In genomic region chr6:150979826-150980225, GRCh38 we compare ENCODE assay signal across 26 cellular contexts.
DNase-seq lines count a peak whose midpoint lies in the region; ATAC-seq, FAIRE-seq and TF ChIP-seq lines count a peak whose summit lies in the region.
"Had no signal": no experiment of that assay in that cellular context is flagged by ENCODE, and none has a peak within 500 bp of the region (broad histone marks: within the 10 kb centered on the region; RNA-seq: fewer than 3 reads in every experiment).

No MANE protein-coding gene starts in this region.

- H3K79me2 ChIP-seq in GM23338 (replicated peaks; ENCODE audit: insufficient read depth), result no peaks in the 10 kb centered on the region; the same call in 1 of the 2 replicates

- H3K23ac ChIP-seq in mesenchymal stem cell (ENCODE audit: low read length in 2 of 2), result no peak overlapping the region

- no peak for TF ChIP-seq EP300 in stomach (IDR thresholded peaks at IDR 0.05)

- H4K8ac ChIP-seq in mesenchymal stem cell (ENCODE audit: low read length), result no peak overlapping the region

- H3K4ac ChIP-seq in mesenchymal stem cell (ENCODE audit: low read depth in 1 of 2, low read length in 2 of 2), result no peak overlapping the region

- H2AK5ac ChIP-seq in mesenchymal stem cell (ENCODE audit: low read length, severe bottlenecking), result peak overlapping the region; percentile 50

- H3K4me3 ChIP-seq in GM23338 (no peak overlapping the region), ascending aorta (no peak overlapping the region), mesenchymal stem cell (ENCODE audit: insufficient read depth in 1 of 2, low read depth in 1 of 2, low read length in 2 of 2) (no peak overlapping the region), stomach (no peak overlapping the region), kidney (ENCODE audit: low read length in 2 of 2) (no peak overlapping the region)
- H3K4me3 ChIP-seq: PC-9, SK-N-MC had no signal

- H3K4me3 Mint-ChIP-seq in GM23338, result no peak overlapping the region
- H3K4me3 Mint-ChIP-seq: B cell, CD14-positive monocyte had no signal

- peak overlapping the region; percentile 49; the same call in 1 of the 2 replicates for H3K27ac Mint-ChIP-seq in GM23338
- H3K27ac Mint-ChIP-seq: B cell, CD14-positive monocyte had no signal

- FAIRE-seq in kidney (lab: Jason Lieb, UNC), result no peak
- FAIRE-seq: D721Med, H1, HepG2 had no signal

- 100% methylated on average over 1 of the region's 2 CpGs for WGBS in mesenchymal stem cell
- WGBS in stomach, 5 donors, result 71 to 84% (median 76%) methylated on average over 2 of the region's 2 CpGs

- H3K36me3 ChIP-seq in GM23338 (ENCODE audit: insufficient read depth), result peaks cover 4% of the 10 kb centered on the region; the same call in 1 of the 2 replicates
- peaks cover 9 to 16% of the 10 kb centered on the region in 2 donors for H3K36me3 ChIP-seq in ascending aorta
- peaks cover 14 to 31% of the 10 kb centered on the region in 2 experiments for H3K36me3 ChIP-seq in mesenchymal stem cell (ENCODE audit: control insufficient read depth in 1 of 2, insufficient read depth in 2 of 2, low read depth in 1 of 2, low read length in 2 of 2)
- peaks cover 0 to 3% (median 0%) of the 10 kb centered on the region in 4 donors for H3K36me3 ChIP-seq in stomach
- no peaks in the 10 kb centered on the region for H3K36me3 ChIP-seq in kidney (ENCODE audit: control insufficient read depth in 1 of 2, insufficient read depth in 2 of 2, low read length in 2 of 2)

- no peak overlapping the region for H3K14ac ChIP-seq in mesenchymal stem cell (ENCODE audit: low read length in 2 of 2)

- H3K4me1 ChIP-seq in GM23338 (ENCODE audit: insufficient read depth), result 0 out of 2 replicates have a peak, but pooled peaks cover 6% of the 10 kb centered on the region
- H3K4me1 ChIP-seq in ascending aorta, result peaks cover 0 to 10% of the 10 kb centered on the region in 2 donors
- H3K4me1 ChIP-seq in mesenchymal stem cell (ENCODE audit: control insufficient read depth, insufficient read depth, low read depth, low read length), result peaks cover 3% of the 10 kb centered on the region
- no peaks in the 10 kb centered on the region for H3K4me1 ChIP-seq in stomach
- no peaks in the 10 kb centered on the region for H3K4me1 ChIP-seq in kidney (ENCODE audit: control insufficient read depth in 1 of 2, insufficient read depth in 1 of 2, low read depth in 1 of 2, low read length in 2 of 2)

- H3K27me3 Mint-ChIP-seq in GM23338 (ENCODE audit: insufficient read depth, low read depth, poor library complexity), result peaks cover 5% of the 10 kb centered on the region
- H3K27me3 Mint-ChIP-seq: B cell had no signal

- H3F3A ChIP-seq in GM23338 (replicated peaks; ENCODE audit: low read depth), result no peaks in the 10 kb centered on the region

- H2BK12ac ChIP-seq in mesenchymal stem cell (ENCODE audit: low read length in 2 of 2), result no peak overlapping the region

- ATAC-seq in GM23338 (no peak), left ventricle myocardium superior (no peak)
- ATAC-seq: HepG2 had no signal

- H3K79me1 ChIP-seq in mesenchymal stem cell (replicated peaks; ENCODE audit: low read length, poor library complexity, severe bottlenecking), result peaks cover 14% of the 10 kb centered on the region

- no peak overlapping the region for H2BK5ac ChIP-seq in mesenchymal stem cell (ENCODE audit: low read depth, low read length, poor library complexity, severe bottlenecking)

- peak overlapping the region; percentile 61; the same call in 1 of the 2 replicates for H3K27ac ChIP-seq in GM23338 (ENCODE audit: low read depth)
- peak overlapping the region; percentile 48 to 60 for H3K27ac ChIP-seq in ascending aorta
- no peak overlapping the region for H3K27ac ChIP-seq in mesenchymal stem cell (ENCODE audit: low read length, poor library complexity, severe bottlenecking)
- peak overlapping the region in 3 of 5 donors; percentile 24 to 75 (median 36) for H3K27ac ChIP-seq in stomach
- no peak overlapping the region for H3K27ac ChIP-seq in kidney (ENCODE audit: low read depth in 2 of 2, low read length in 2 of 2)
- H3K27ac ChIP-seq: PC-9, SK-N-MC had no signal

- H3K4me1 Mint-ChIP-seq in GM23338, result peaks cover 7% of the 10 kb centered on the region; the same call in 2 of the 3 replicates
- H3K4me1 Mint-ChIP-seq: CD14-positive monocyte had no signal

- peaks cover 33% of the 10 kb centered on the region for H3K36me3 Mint-ChIP-seq in GM23338 (ENCODE audit: low read depth)
- H3K36me3 Mint-ChIP-seq: CD14-positive monocyte had no signal

- no peak overlapping the region for H2BK15ac ChIP-seq in mesenchymal stem cell (ENCODE audit: low read depth, poor library complexity, severe bottlenecking)

- DNase-seq in GM23338 (ENCODE audit: low spot score) (no peak), ascending aorta (ENCODE audit: low spot score in 2 of 2) (no peak), mesenchymal stem cell (peak; percentile 38), stomach (no peak), kidney (no peak), T1000 (lab: John Stamatoyannopoulos, UW) (no peak), left ventricle myocardium superior (no peak)
- DNase-seq: DMS53, EL, GF-D8, KBM-7, NCI-H1105, NCI-H146, NCI-H2029, NCI-H226, NCI-H510A treated with DMSO at 0.1 percent for 48 hours, NCI-H748 treated with DMSO at 0.1 percent for 48 hours, PC-9, RPMI8226, SHP77 had no signal

- no peak overlapping the region for H3K18ac ChIP-seq in mesenchymal stem cell (ENCODE audit: low read depth in 1 of 2, low read length in 2 of 2)

- H3K4me2 ChIP-seq in GM23338 (no peak overlapping the region), mesenchymal stem cell (ENCODE audit: low read length, poor library complexity, severe bottlenecking) (no peak overlapping the region)
- H3K4me2 ChIP-seq: PC-9 had no signal

- H2AFZ ChIP-seq in GM23338 (no peak overlapping the region), mesenchymal stem cell (ENCODE audit: low read depth, low read length) (no peak overlapping the region)
- H2AFZ ChIP-seq: PC-9 had no signal

- intact Hi-C loops in ascending aorta (cut with DNase I), result no loop called here
- intact Hi-C loops in stomach (cut with DNase I; ENCODE audit: low total_unique reads), result no loop called here
- intact Hi-C loops in kidney (cut with DNase I), result no loop called here
- intact Hi-C loops in left ventricle myocardium superior (cut with micrococcal nuclease), result no loop called here

- no peak overlapping the region for H4K91ac ChIP-seq in mesenchymal stem cell (ENCODE audit: low read length)

- H3K27me3 ChIP-seq in GM23338 (ENCODE audit: insufficient read depth) (no peaks in the 10 kb centered on the region), ascending aorta (no peaks in the 10 kb centered on the region), mesenchymal stem cell (ENCODE audit: control insufficient read depth in 1 of 2, insufficient read depth in 1 of 2, low read length in 2 of 2) (no peaks in the 10 kb centered on the region), stomach (no peaks in the 10 kb centered on the region)

- TF ChIP-seq POLR2A in stomach (IDR thresholded peaks at IDR 0.05), result no peak

- no peak for TF ChIP-seq CTCF in GM23338 (conservative IDR thresholded peaks at IDR 0.05; ENCODE audit: low read depth in 2 of 2)
- TF ChIP-seq CTCF in ascending aorta (IDR thresholded peaks at IDR 0.05), result no peak
- TF ChIP-seq CTCF in stomach (IDR thresholded peaks at IDR 0.05), result no peak
- TF ChIP-seq CTCF in kidney (IDR thresholded peaks at IDR 0.05; ENCODE audit: borderline replicate concordance, extremely low read depth, insufficient read depth), result no peak

- no peaks in the 10 kb centered on the region for H3K9me3 ChIP-seq in ascending aorta
- no peaks in the 10 kb centered on the region for H3K9me3 ChIP-seq in mesenchymal stem cell (ENCODE audit: control insufficient read depth, low read length)
- no peaks in the 10 kb centered on the region for H3K9me3 ChIP-seq in stomach
- H3K9me3 ChIP-seq in kidney (ENCODE audit: control insufficient read depth in 1 of 2, low read length in 2 of 2), result no peaks in the 10 kb centered on the region

- no peak overlapping the region for H3K9ac ChIP-seq in mesenchymal stem cell (ENCODE audit: low read length)
- no peak overlapping the region for H3K9ac ChIP-seq in kidney (ENCODE audit: low read length in 2 of 2)

- H3K9me3 Mint-ChIP-seq in GM23338, result no peaks in the 10 kb centered on the region
- H3K9me3 Mint-ChIP-seq: CD14-positive monocyte had no signal

- no peaks in the 10 kb centered on the region; the same call in 1 of the 2 replicates for H4K20me1 ChIP-seq in GM23338 (replicated peaks; ENCODE audit: insufficient read depth)

- no peak overlapping the region for H2BK120ac ChIP-seq in mesenchymal stem cell (ENCODE audit: low read depth, low read length)

- H3K9me2 ChIP-seq in GM23338 (ENCODE audit: insufficient read depth), result no peaks in the 10 kb centered on the region

TF ChIP-seq in GM23338, 12 proteins besides CTCF, POLR2A, EP300 and RAD21 (continues in another document):
- TF ChIP-seq EZH2phosphoT487 (IDR thresholded peaks at IDR 0.05; ENCODE audit: unreplicated experiment), result no peak
- TF ChIP-seq POLR2AphosphoS5 (IDR thresholded peaks at IDR 0.05; ENCODE audit: low read depth), result no peak
- no peak for TF ChIP-seq STAT1 (IDR thresholded peaks at IDR 0.05; ENCODE audit: unreplicated experiment)
- no peak for TF ChIP-seq NANOG (IDR thresholded peaks at IDR 0.05; ENCODE audit: borderline replicate concordance)
- TF ChIP-seq ETS1 (IDR thresholded peaks at IDR 0.05), result no peak

Comparison
In these comparisons a context has a peak if more than half of its experiments do, and no peak if none do; other contexts are left out.
1. H3K27ac ChIP-seq: peak in GM23338 (single experiment), ascending aorta (2 of 2) and stomach (3 of 5); none in mesenchymal stem cell (single experiment) and kidney (0 of 2).